29 cellular contexts compared by ENCODE assay signal in the genomic region with DNA sequence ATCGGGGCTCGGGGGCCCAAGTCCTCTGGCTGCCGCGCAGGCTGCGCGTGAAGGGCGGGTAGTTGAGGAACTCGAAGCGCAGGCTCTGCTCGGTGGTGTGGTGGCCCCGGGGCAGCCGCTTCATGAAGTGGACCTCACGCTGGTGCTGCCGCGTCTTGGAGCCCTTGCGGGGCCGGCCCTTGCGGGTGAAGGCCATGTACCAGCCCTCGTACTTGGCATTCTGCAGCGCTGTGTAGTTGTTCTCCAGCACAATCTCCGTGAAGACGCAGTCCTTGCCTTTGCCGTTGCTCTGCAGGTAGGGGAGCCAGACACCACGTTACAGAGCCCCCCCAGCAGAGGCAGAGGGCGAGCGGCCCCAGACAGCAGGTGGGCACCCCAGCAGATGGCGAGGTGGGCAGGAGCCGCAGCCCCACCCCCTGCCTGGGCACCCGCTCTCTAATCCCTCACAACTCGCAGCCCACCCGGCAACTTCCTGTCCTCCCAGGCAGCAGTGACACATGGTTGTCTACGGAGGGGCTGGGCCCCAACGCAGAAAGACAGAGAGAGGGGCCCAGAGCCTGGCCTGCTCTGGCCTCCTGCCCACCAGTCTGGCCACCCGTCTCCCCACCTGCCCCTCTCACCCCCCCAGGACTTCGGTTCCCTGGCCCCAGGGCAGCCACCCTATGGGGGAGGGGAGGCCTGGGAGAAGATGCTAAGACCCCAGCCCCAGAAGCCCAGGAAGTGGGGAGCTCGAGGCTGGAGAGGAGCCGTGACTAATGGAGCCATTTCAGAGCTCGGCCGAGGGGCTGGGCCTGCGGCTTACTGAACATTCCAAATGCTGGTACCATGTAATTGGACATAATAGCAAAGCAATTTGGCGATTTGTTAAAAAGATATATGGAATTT. TPM values are rescaled to one million over a fixed set of nuclear protein-coding genes. Genes with fewer than 3 reads are reported as not detected.
"Had no signal": no experiment of that assay in that cellular context is flagged by ENCODE, and none has a peak within 500 bp of the region (broad histone marks: within the 10 kb centered on the region; RNA-seq: fewer than 3 reads in every experiment).

No MANE protein-coding gene starts in this region.

- DNase-seq: activated CD4-positive, alpha-beta T cell treated with anti-CD3 and anti-CD28 coated beads for 4 hours; activated CD4-positive, alpha-beta T cell treated with anti-CD3 and anti-CD28 coated beads, Interleukin-2, amount 50 U/mL, for 4 hours; activated effector memory CD4-positive, alpha-beta T cell treated with Interleukin-2 at 50 U/mL for 16 hours; activated naive CD4-positive, alpha-beta T cell treated with anti-CD3 and anti-CD28 coated beads for 36 hours; activated naive CD8-positive, alpha-beta T cell treated with anti-CD3 and anti-CD28 coated beads for 36 hours; activated T-cell treated with anti-CD3 and anti-CD28 coated beads for 4 hours; activated T-cell treated with anti-CD3 and anti-CD28 coated beads, Interleukin-2, amount 50 U/mL, for 72 hours; adrenal gland; foreskin fibroblast; hippocampal formation; immature natural killer cell; left colon; midbrain; naive thymus-derived CD4-positive, alpha-beta T cell; nucleus accumbens; psoas muscle; stimulated activated CD4-positive, alpha-beta T cell treated with anti-CD3 and anti-CD28 coated beads, Interleukin-1b, Interleukin-23, amount 100 ng/mL, for 48 hours; stimulated activated naive CD4-positive, alpha-beta T cell; testis had no signal

- H3K4me1 ChIP-seq: psoas muscle had no signal

- H2AFZ ChIP-seq: parathyroid adenoma had no signal

- ATAC-seq: activated T-cell treated with anti-CD3 and anti-CD28 coated beads, Interleukin-2, amount 50 U/mL, for 72 hours; esophagus mucosa; left colon; naive thymus-derived CD4-positive, alpha-beta T cell; psoas muscle had no signal

- H3K27ac ChIP-seq: adrenal gland, ascending aorta, cardiac muscle cell, parathyroid adenoma, psoas muscle, testis, VCaP had no signal

- H3K4me3 ChIP-seq: adrenal gland, ascending aorta, cardiac muscle cell, psoas muscle, smooth muscle cell, testis had no signal

- H3K79me2 ChIP-seq: parathyroid adenoma had no signal

- H3K4me2 ChIP-seq: smooth muscle cell had no signal

- H3K9ac ChIP-seq: parathyroid adenoma had no signal

- H3K36me3 ChIP-seq: adrenal gland, ascending aorta, cardiac muscle cell had no signal

- H3K9me3 ChIP-seq: adrenal gland, ascending aorta, psoas muscle, testis had no signal

RNA-seq across cellular contexts. Expression of a gene that starts 5.3 kb away (rescaled TPM):
- total RNA-seq: activated naive CD4-positive, alpha-beta T cell treated with anti-CD3 and anti-CD28 coated beads for 36 hours; activated naive CD8-positive, alpha-beta T cell treated with anti-CD3 and anti-CD28 coated beads for 36 hours; adrenal gland; ascending aorta; chondrocyte; esophagus mucosa; kidney; left colon; naive thymus-derived CD4-positive, alpha-beta T cell; psoas muscle; smooth muscle cell; T-helper 1 cell treated with Interleukin-12 subunit alpha and Interleukin-12 subunit beta and Interleukin-4 antibody, amounts not matched to agents 30 ng/mL and 1 ng/mL, for 36 hours had no signal
- polyA plus RNA-seq: adrenal gland; immature natural killer cell; liver; naive thymus-derived CD4-positive, alpha-beta T cell; psoas muscle; smooth muscle cell had no signal
